Comparison of ENCODE assay signal across 1 cellular context in genomic region chr3:197559662-197560061, GRCh38.
A peak's percentile ranks its signal among the peaks of the same experiment; 100 is the strongest.
TF ChIP-seq lines count a peak whose summit lies in the region.

No MANE protein-coding gene starts in this region.

TF ChIP-seq in HepG2, 621 proteins besides CTCF, POLR2A, EP300 and RAD21 (continued from another document):
- TF ChIP-seq ARID4A (CRISPR knock-in tag; IDR thresholded peaks at IDR 0.05; ENCODE audit: borderline replicate concordance) (0 out of 2 replicates have a peak, but pooled peaks have one; percentile 12), ERF (CRISPR knock-in tag; IDR thresholded peaks at IDR 0.05) (no peak), ZBTB7B (CRISPR knock-in tag; IDR thresholded peaks at IDR 0.05) (no peak), HDAC6 (IDR thresholded peaks at IDR 0.05; ENCODE audit: low read depth, low read length) (no peak), BCL6 (CRISPR knock-in tag; IDR thresholded peaks at IDR 0.05) (0 out of 2 replicates have a peak, but pooled peaks have one; percentile 9), ZSCAN30 (CRISPR knock-in tag; IDR thresholded peaks at IDR 0.05) (0 out of 2 replicates have a peak, but pooled peaks have one; percentile 30)
